8 cellular contexts compared by ENCODE assay signal in genomic region chr4:110211007-110211769, GRCh38. TPM values are rescaled to one million over a fixed set of nuclear protein-coding genes. Genes with fewer than 3 reads are reported as not detected.
A peak's percentile ranks its signal among the peaks of the same experiment; 100 is the strongest.
DNase-seq lines count a peak whose midpoint lies in the region; ATAC-seq lines count a peak whose summit lies in the region.

No MANE protein-coding gene starts in this region.

- ATAC-seq in GM19395 (IDR thresholded peaks at IDR 0.05; ENCODE audit: unreplicated experiment) (peak; percentile 92), HG03378 (IDR thresholded peaks at IDR 0.05; ENCODE audit: unreplicated experiment) (peak; percentile 86)

- DNase-seq in NCI-H2171 treated with DMSO at 0.1 percent for 48 hours (lab: John Stamatoyannopoulos, UW) (peak; percentile 1), NCI-H2171 (lab: John Stamatoyannopoulos, UW) (no peak), RPMI8226 (peak; percentile 32), cerebellar cortex (ENCODE audit: low spot score) (peak; percentile 54), lung microvascular endothelial cell (ENCODE audit: low read depth in 2 of 2) (peak; percentile 64 to 67), DMS79 (lab: John Stamatoyannopoulos, UW) (no peak)

RNA-seq across cellular contexts. Expression of gene ELOVL6, which starts 12.8 kb away (rescaled TPM):
- total RNA-seq in lung microvascular endothelial cell = 0.99 and 2.2 TPM in 2 replicates

Comparison
In these comparisons a context has a peak if more than half of its experiments do, and no peak if none do; other contexts are left out.
1. DNase-seq: peak in NCI-H2171 treated with DMSO at 0.1 percent for 48 hours (single experiment), RPMI8226 (single experiment), cerebellar cortex (single experiment) and lung microvascular endothelial cell (2 of 2); none in NCI-H2171 (single experiment) and DMS79 (single experiment).